ENCODE assay signal across 10 cellular contexts in the genomic region with DNA sequence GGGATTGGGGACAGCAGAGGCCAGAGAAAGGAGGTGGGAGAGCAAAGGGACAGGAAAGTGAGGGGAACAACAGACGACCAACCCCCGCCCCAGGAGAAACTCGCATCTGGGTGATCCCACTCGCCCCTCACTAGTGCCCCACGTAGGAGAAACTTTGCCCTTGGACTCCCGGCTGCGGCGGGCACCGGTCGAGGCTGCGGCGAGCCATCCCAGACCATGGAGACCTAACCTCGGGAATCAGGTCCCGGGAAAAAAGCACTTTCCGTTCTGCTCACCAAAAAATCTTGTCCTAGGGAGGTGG. TPM values are rescaled to one million over a fixed set of nuclear protein-coding genes. Genes with fewer than 3 reads are reported as not detected.
DNase-seq lines count a peak whose midpoint lies in the region; ATAC-seq, FAIRE-seq and TF ChIP-seq lines count a peak whose summit lies in the region.
"Had no signal": no experiment of that assay in that cellular context is flagged by ENCODE, and none has a peak within 500 bp of the region (broad histone marks: within the 10 kb centered on the region; RNA-seq: fewer than 3 reads in every experiment).

No MANE protein-coding gene starts in this region.

- intact Hi-C loops in right cardiac atrium (cut with DNase I): no loop called here
- intact Hi-C loops in left cardiac atrium (cut with DNase I): no loop called here
- intact Hi-C loops in body of pancreas (cut with DNase I): no loop called here
- intact Hi-C loops in uterus (cut with DNase I; ENCODE audit: low total_unique reads): no loop called here

- no peak for FAIRE-seq in urothelium cell line (lab: Jason Lieb, UNC)

- no peak for TF ChIP-seq CTCF in body of pancreas (IDR thresholded peaks at IDR 0.05)
- no peak for TF ChIP-seq CTCF in uterus (IDR thresholded peaks at IDR 0.05)

- DNase-seq in right cardiac atrium: peak in 1 of 3 donors; percentile 19
- no peak for DNase-seq in left cardiac atrium
- DNase-seq in body of pancreas: no peak
- DNase-seq in uterus: no peak
- DNase-seq in urothelium cell line (ENCODE audit: low spot score): no peak
- DNase-seq in SHP77 treated with DMSO at 0.1 percent for 48 hours (lab: John Stamatoyannopoulos, UW): no peak
- DNase-seq: anterior cingulate cortex had no signal

- peak overlapping the region; percentile 60 to 71 for H3K9ac ChIP-seq in mucosa of rectum (ENCODE audit: low read depth in 1 of 2, low read length in 2 of 2)

- H3K4me3 ChIP-seq in right cardiac atrium (ENCODE audit: low read length): peak overlapping the region; percentile 64
- H3K4me3 ChIP-seq in body of pancreas: peak overlapping the region; percentile 5 to 68
- H3K4me3 ChIP-seq in mucosa of rectum (ENCODE audit: low read length in 2 of 2): peak overlapping the region; percentile 64 to 76
- H3K4me3 ChIP-seq in uterus: peak overlapping the region; percentile 6 to 7

- H3K9me3 ChIP-seq in right cardiac atrium (ENCODE audit: control insufficient read depth, low read length) (no peaks in the 10 kb centered on the region), body of pancreas (no peaks in the 10 kb centered on the region), mucosa of rectum (ENCODE audit: control insufficient read depth in 2 of 2, low read length in 2 of 2) (no peaks in the 10 kb centered on the region), uterus (no peaks in the 10 kb centered on the region)
- H3K9me3 ChIP-seq: right atrium auricular region had no signal

- H3K4me1 ChIP-seq in right cardiac atrium (ENCODE audit: control insufficient read depth, insufficient read depth, low read length) (peaks cover 10% of the 10 kb centered on the region), body of pancreas (peaks cover 62% of the 10 kb centered on the region), mucosa of rectum (ENCODE audit: control insufficient read depth in 2 of 2, insufficient read depth in 2 of 2, low read length in 2 of 2) (peaks cover 24 to 30% of the 10 kb centered on the region in 2 donors), uterus (peaks cover 0 to 46% of the 10 kb centered on the region in 2 donors)

- WGBS in right cardiac atrium: 4% methylated on average over 15 of the region's 15 CpGs
- WGBS in body of pancreas, 2 donors: 1 to 6% methylated on average over 9 to 15 of the region's 15 CpGs

- H3K27ac ChIP-seq in right cardiac atrium (ENCODE audit: low read length) (no peak overlapping the region), body of pancreas (peak overlapping the region; percentile 84 to 97 (median 97)), mucosa of rectum (ENCODE audit: low read depth in 2 of 2, low read length in 2 of 2) (peak overlapping the region in 1 of 2 donors; percentile 83), uterus (no peak overlapping the region)
- H3K27ac ChIP-seq: right atrium auricular region had no signal

- H3K36me3 ChIP-seq in body of pancreas (replicated peaks in 1 of 2; ENCODE audit: insufficient read depth in 1 of 2, low read depth in 2 of 2): no peaks in the 10 kb centered on the region
- peaks cover 0 to 3% of the 10 kb centered on the region in 2 donors for H3K36me3 ChIP-seq in mucosa of rectum (ENCODE audit: control insufficient read depth in 2 of 2, insufficient read depth in 2 of 2, low read length in 2 of 2)
- no peaks in the 10 kb centered on the region for H3K36me3 ChIP-seq in uterus
- H3K36me3 ChIP-seq: right atrium auricular region had no signal

- ATAC-seq in right cardiac atrium: no peak
- no peak for ATAC-seq in left cardiac atrium
- no peak for ATAC-seq in body of pancreas
- ATAC-seq in GM21529 (IDR thresholded peaks at IDR 0.05; ENCODE audit: unreplicated experiment): no peak

- peak in 1 of 3 donors; percentile 26 for TF ChIP-seq POLR2A in body of pancreas (IDR thresholded peaks at IDR 0.05)
- TF ChIP-seq POLR2A in uterus (IDR thresholded peaks at IDR 0.05): no peak

- no peaks in the 10 kb centered on the region for H3K27me3 ChIP-seq in right cardiac atrium (ENCODE audit: control insufficient read depth, insufficient read depth)
- no peaks in the 10 kb centered on the region for H3K27me3 ChIP-seq in body of pancreas
- H3K27me3 ChIP-seq in mucosa of rectum (ENCODE audit: control insufficient read depth in 2 of 2, insufficient read depth in 2 of 2, low read length in 2 of 2): peaks cover 19 to 31% of the 10 kb centered on the region in 2 donors
- H3K27me3 ChIP-seq in uterus: peaks cover 12 to 54% of the 10 kb centered on the region in 2 donors

RNA-seq across cellular contexts. Expression of gene GFI1, which starts 2.6 kb away (rescaled TPM):
- total RNA-seq in right cardiac atrium (under 1 TPM in 3 of 4 donors, not detected in 1; 0.29 to 0.59 (median 0.45) TPM), left cardiac atrium (under 1 TPM; 0.63 to 0.85 TPM), body of pancreas (10 to 100 TPM in 1 of 2 donors, 1 to 10 TPM in 1; 6.7 to 14.5 TPM), uterus (1 to 10 TPM in 1 of 4 donors, under 1 TPM in 2, not detected in 1; 0.26 to 2.4 (median 0.95) TPM)
- 0.18 TPM for polyA plus RNA-seq in right cardiac atrium

Comparison
In these comparisons a context has a peak if more than half of its experiments do, and no peak if none do; other contexts are left out.
1. H3K27ac ChIP-seq: peak in body of pancreas (4 of 4); none in right cardiac atrium (single experiment) and uterus (0 of 2).
2. H3K4me3 ChIP-seq: peak in every context shown above with its lines; median percentile 70 in mucosa of rectum; 64 in right cardiac atrium; 36 in body of pancreas; 6 in uterus.